16 cellular contexts compared by ENCODE assay signal in the genomic region with DNA sequence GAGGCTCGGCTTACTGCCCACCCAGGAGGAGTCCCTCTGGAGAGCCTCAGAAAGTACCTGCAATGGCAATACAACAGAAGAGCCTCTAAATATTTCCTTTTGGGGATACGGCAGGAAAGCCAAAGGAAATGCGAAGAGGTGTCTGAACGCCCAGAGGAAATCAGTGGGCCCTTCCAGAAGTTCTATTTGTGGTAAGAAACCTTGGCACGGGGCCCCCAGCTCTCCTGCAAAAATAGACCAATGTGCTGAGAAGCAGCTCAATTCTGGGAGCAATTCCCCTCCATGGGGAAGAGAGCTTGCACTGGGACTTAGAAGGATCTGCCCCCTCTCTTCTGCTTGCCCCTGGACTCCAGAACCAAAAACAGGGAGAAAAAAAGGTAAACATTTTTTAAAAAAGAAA. TPM values are rescaled to one million over a fixed set of nuclear protein-coding genes. Genes with fewer than 3 reads are reported as not detected.
DNase-seq lines count a peak whose midpoint lies in the region; ATAC-seq and TF ChIP-seq lines count a peak whose summit lies in the region.
"Not testable (repeated sequence)": the region's sequence is repeated elsewhere in the genome, so short reads cannot be mapped to it uniquely, and the experiment has no call there.
"Had no signal": no experiment of that assay in that cellular context is flagged by ENCODE, and none has a peak within 500 bp of the region (broad histone marks: within the 10 kb centered on the region; RNA-seq: fewer than 3 reads in every experiment).

No MANE protein-coding gene starts in this region.

- not testable (repeated sequence) for H3K36me3 ChIP-seq in ascending aorta; right atrium auricular region; thoracic aorta; aorta (ENCODE audit: control insufficient read depth in 1 of 2, insufficient read depth in 2 of 2, low read length in 1 of 2)

- peak overlapping the region; percentile 90 to 92 for H3K27ac ChIP-seq in ascending aorta
- H3K27ac ChIP-seq in right atrium auricular region = peak overlapping the region; percentile 83 to 96
- H3K27ac ChIP-seq in thoracic aorta = peak overlapping the region; percentile 64 to 91
- H3K27ac ChIP-seq in aorta (ENCODE audit: low read depth in 1 of 2, low read length in 2 of 2) = peak overlapping the region; percentile 43 to 98

- H3K4me3 ChIP-seq in ascending aorta; right atrium auricular region; thoracic aorta; aorta (ENCODE audit: low read length in 2 of 2): not testable (repeated sequence)

- not testable (repeated sequence) for ATAC-seq in left cardiac atrium; thoracic aorta (ENCODE audit: insufficient number of reproducible peaks, low FRiP score, low read depth); aorta (ENCODE audit: low FRiP score)

- WGBS in aorta, 2 donors = 10% methylated on average over 5 of the region's 5 CpGs

- peak in 1 of 2 donors; percentile 77 for DNase-seq in ascending aorta (ENCODE audit: low spot score in 2 of 2)
- peak; percentile 74 for DNase-seq in cardiac septum (ENCODE audit: low spot score)
- DNase-seq in left cardiac atrium = peak; percentile 59
- DNase-seq in right atrium auricular region (ENCODE audit: low spot score); thoracic aorta (ENCODE audit: low spot score): not testable (repeated sequence)
- DNase-seq in aorta = peak; percentile 61 to 82

- H3K27me3 ChIP-seq in ascending aorta; right atrium auricular region; thoracic aorta (replicated peaks; ENCODE audit: insufficient read depth); aorta (ENCODE audit: control insufficient read depth in 1 of 2, insufficient read depth in 2 of 2, low read length in 1 of 2): not testable (repeated sequence)

- not testable (repeated sequence) for H3K9me3 ChIP-seq in ascending aorta; right atrium auricular region; thoracic aorta; aorta (ENCODE audit: control insufficient read depth, low read length)

- not testable (repeated sequence) for TF ChIP-seq CTCF in ascending aorta (IDR thresholded peaks at IDR 0.05); right atrium auricular region (IDR thresholded peaks at IDR 0.05); thoracic aorta (IDR thresholded peaks at IDR 0.05)

- peaks cover 5 to 38% of the 10 kb centered on the region in 2 donors for H3K4me1 ChIP-seq in ascending aorta
- peaks cover 0 to 30% of the 10 kb centered on the region in 2 donors for H3K4me1 ChIP-seq in right atrium auricular region
- H3K4me1 ChIP-seq in thoracic aorta (ENCODE audit: control insufficient read depth in 1 of 2, low read depth in 2 of 2) = peaks cover 41 to 63% of the 10 kb centered on the region in 2 donors
- not testable (repeated sequence) for H3K4me1 ChIP-seq in aorta (ENCODE audit: control insufficient read depth in 1 of 2, insufficient read depth in 2 of 2, low read length in 2 of 2)

- intact Hi-C loops in ascending aorta (cut with DNase I) = loop anchor here (2.0 kb wide), 1 partner anchor 28 kb away; no protein-coding TSS in a partner anchor
- intact Hi-C loops in cardiac septum (cut with DNase I); left cardiac atrium (cut with DNase I); aorta (cut with DNase I): not testable (repeated sequence)

RNA-seq across cellular contexts. Expression of a gene that starts 44.7 kb away (rescaled TPM):
- total RNA-seq in ascending aorta (not detected), cardiac septum (1.1 TPM), left cardiac atrium (under 1 TPM; 0.16 to 0.44 TPM), right atrium auricular region (under 1 TPM; 0.31 to 0.33 TPM), thoracic aorta (under 1 TPM; 0.14 to 0.42 TPM), aorta (1 to 10 TPM in 1 of 2 donors, under 1 TPM in 1; 0.52 to 1.4 TPM)
- under 1 TPM; 0.25 to 0.26 TPM for polyA plus RNA-seq in aorta
- total RNA-seq: A172, A673, GM12878, H7 had no signal
- polyA plus RNA-seq: CD14-positive monocyte; CD8-positive, alpha-beta memory T cell; GM23248 had no signal

RNA-seq across cellular contexts. Expression of a gene that starts 47.8 kb away (rescaled TPM):
- not detected for total RNA-seq in ascending aorta
- total RNA-seq in cardiac septum = not detected
- not detected for total RNA-seq in left cardiac atrium
- total RNA-seq in right atrium auricular region = not detected
- total RNA-seq in thoracic aorta = not detected
- total RNA-seq in aorta = not detected
- under 1 TPM in 1 of 2 donors, not detected in 1; 0.13 TPM for polyA plus RNA-seq in aorta
- total RNA-seq: A172; A673; CD4-positive, alpha-beta T cell; CD8-positive, alpha-beta memory T cell; GM12878; GM23248; H1; H7 had no signal
- polyA plus RNA-seq: BJ; CD14-positive monocyte; CD8-positive, alpha-beta memory T cell; GM12878; GM23248; H1 had no signal
